ENCODE assay signal across 10 cellular contexts in the genomic region with DNA sequence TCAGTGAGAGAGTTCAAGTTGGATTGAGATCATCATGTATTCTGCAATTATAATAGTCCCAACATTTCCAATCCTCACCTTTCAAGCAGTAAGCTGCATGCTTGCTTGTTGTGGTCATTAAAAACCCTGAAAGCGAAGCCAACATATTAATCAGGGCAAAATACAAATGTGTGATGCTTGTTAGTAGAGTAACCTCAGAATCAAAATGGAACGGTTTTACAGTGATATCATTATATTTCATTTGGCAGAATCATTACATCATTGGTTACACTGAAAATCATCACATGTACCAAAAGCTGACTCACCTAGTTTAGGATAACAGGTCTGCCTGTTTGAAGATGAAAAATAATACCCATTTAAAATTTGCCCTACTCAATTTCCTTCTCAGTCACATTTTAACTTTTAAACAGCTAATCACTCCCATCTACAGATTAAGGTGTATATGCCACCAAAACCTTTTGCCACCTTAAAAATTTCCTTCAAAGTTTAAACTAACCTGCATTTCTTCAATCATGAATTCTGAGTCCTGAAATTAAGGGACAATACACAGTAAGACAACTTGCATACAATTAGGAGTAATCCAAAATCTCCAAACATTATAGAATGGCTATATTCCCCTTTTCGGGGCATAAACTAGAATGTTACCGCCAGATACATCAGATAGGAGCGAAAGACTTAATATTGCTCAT.
DNase-seq lines count a peak whose midpoint lies in the region; ATAC-seq lines count a peak whose summit lies in the region.
"Had no signal": no experiment of that assay in that cellular context is flagged by ENCODE, and none has a peak within 500 bp of the region (broad histone marks: within the 10 kb centered on the region; RNA-seq: fewer than 3 reads in every experiment).

No MANE protein-coding gene starts in this region.

- H3K27me3 Mint-ChIP-seq in stimulated activated naive CD8-positive, alpha-beta T cell treated with anti-CD3 and anti-CD28 coated beads, Interleukin-15, Interleukin-2, amounts not matched to agents 100 ng/mL and 50 ng/mL, for 24 hours: peaks cover 5% of the 10 kb centered on the region
- H3K27me3 Mint-ChIP-seq in T-helper 1 cell treated with Interleukin-12 subunit alpha and Interleukin-12 subunit beta and Interleukin-4 antibody, amounts not matched to agents 30 μg/mL and 1 μg/mL, for 36 hours (ENCODE audit: low read depth): no peaks in the 10 kb centered on the region
- H3K27me3 Mint-ChIP-seq: dendritic cell treated with granulocyte-macrophage colony-stimulating factor and Interleukin-4, amounts not matched to agents 40 ng/mL and 50 ng/mL, for 4 days had no signal

- peaks cover 57% of the 10 kb centered on the region for H3K4me1 Mint-ChIP-seq in stimulated activated naive CD8-positive, alpha-beta T cell treated with anti-CD3 and anti-CD28 coated beads, Interleukin-15, Interleukin-2, amounts not matched to agents 100 ng/mL and 50 ng/mL, for 24 hours (ENCODE audit: low read depth)
- peaks cover 39% of the 10 kb centered on the region for H3K4me1 Mint-ChIP-seq in T-helper 1 cell treated with Interleukin-12 subunit alpha and Interleukin-12 subunit beta and Interleukin-4 antibody, amounts not matched to agents 30 μg/mL and 1 μg/mL, for 36 hours (ENCODE audit: low read depth)

- no peaks in the 10 kb centered on the region for H3K9me3 Mint-ChIP-seq in stimulated activated naive CD8-positive, alpha-beta T cell treated with anti-CD3 and anti-CD28 coated beads, Interleukin-15, Interleukin-2, amounts not matched to agents 100 ng/mL and 50 ng/mL, for 24 hours
- no peaks in the 10 kb centered on the region for H3K9me3 Mint-ChIP-seq in T-helper 1 cell treated with Interleukin-12 subunit alpha and Interleukin-12 subunit beta and Interleukin-4 antibody, amounts not matched to agents 30 μg/mL and 1 μg/mL, for 36 hours
- H3K9me3 Mint-ChIP-seq: dendritic cell treated with granulocyte-macrophage colony-stimulating factor and Interleukin-4, amounts not matched to agents 40 ng/mL and 50 ng/mL, for 4 days had no signal

- no peak for ATAC-seq in stimulated activated naive CD8-positive, alpha-beta T cell treated with anti-CD3 and anti-CD28 coated beads, Interleukin-15, Interleukin-2, amounts not matched to agents 100 U/mL and 50 U/mL, for 24 hours
- no peak for ATAC-seq in GM21717 (IDR thresholded peaks at IDR 0.05; ENCODE audit: unreplicated experiment)
- no peak for ATAC-seq in HG03039 (IDR thresholded peaks at IDR 0.05; ENCODE audit: unreplicated experiment)

- DNase-seq in stimulated activated naive CD8-positive, alpha-beta T cell treated with anti-CD3 and anti-CD28 coated beads, Interleukin-15, Interleukin-2, amounts not matched to agents 100 U/mL and 50 U/mL, for 24 hours: no peak
- DNase-seq in fibroblast of peridontal ligament (ENCODE audit: extremely low read depth): peak; percentile 22
- no peak for DNase-seq in activated gamma-delta T cell treated with Interleukin-2 at 50 U/mL for 16 hours
- DNase-seq in NOMO-1 (lab: John Stamatoyannopoulos, UW; ENCODE audit: unreplicated experiment in 2 of 2): no peak
- DNase-seq: NCI-H146 had no signal

- peak overlapping the region; percentile 99 for H3K27ac Mint-ChIP-seq in stimulated activated naive CD8-positive, alpha-beta T cell treated with anti-CD3 and anti-CD28 coated beads, Interleukin-15, Interleukin-2, amounts not matched to agents 100 ng/mL and 50 ng/mL, for 24 hours
- peak overlapping the region; percentile 57 for H3K27ac Mint-ChIP-seq in T-helper 1 cell treated with Interleukin-12 subunit alpha and Interleukin-12 subunit beta and Interleukin-4 antibody, amounts not matched to agents 30 μg/mL and 1 μg/mL, for 36 hours
- H3K27ac Mint-ChIP-seq: dendritic cell treated with granulocyte-macrophage colony-stimulating factor and Interleukin-4, amounts not matched to agents 40 ng/mL and 50 ng/mL, for 4 days had no signal

- H3K4me3 Mint-ChIP-seq in stimulated activated naive CD8-positive, alpha-beta T cell treated with anti-CD3 and anti-CD28 coated beads, Interleukin-15, Interleukin-2, amounts not matched to agents 100 ng/mL and 50 ng/mL, for 24 hours: peak overlapping the region; percentile 99
- H3K4me3 Mint-ChIP-seq in T-helper 1 cell treated with Interleukin-12 subunit alpha and Interleukin-12 subunit beta and Interleukin-4 antibody, amounts not matched to agents 30 μg/mL and 1 μg/mL, for 36 hours: peak overlapping the region; percentile 96
- H3K4me3 Mint-ChIP-seq: dendritic cell treated with granulocyte-macrophage colony-stimulating factor and Interleukin-4, amounts not matched to agents 40 ng/mL and 50 ng/mL, for 4 days had no signal

- H3K36me3 Mint-ChIP-seq in stimulated activated naive CD8-positive, alpha-beta T cell treated with anti-CD3 and anti-CD28 coated beads, Interleukin-15, Interleukin-2, amounts not matched to agents 100 ng/mL and 50 ng/mL, for 24 hours (ENCODE audit: low read depth): peaks cover 68% of the 10 kb centered on the region
- H3K36me3 Mint-ChIP-seq in T-helper 1 cell treated with Interleukin-12 subunit alpha and Interleukin-12 subunit beta and Interleukin-4 antibody, amounts not matched to agents 30 μg/mL and 1 μg/mL, for 36 hours (ENCODE audit: low read depth): peaks cover 51% of the 10 kb centered on the region
